Comparison of ENCODE assay signal across 17 cellular contexts in the genomic region with DNA sequence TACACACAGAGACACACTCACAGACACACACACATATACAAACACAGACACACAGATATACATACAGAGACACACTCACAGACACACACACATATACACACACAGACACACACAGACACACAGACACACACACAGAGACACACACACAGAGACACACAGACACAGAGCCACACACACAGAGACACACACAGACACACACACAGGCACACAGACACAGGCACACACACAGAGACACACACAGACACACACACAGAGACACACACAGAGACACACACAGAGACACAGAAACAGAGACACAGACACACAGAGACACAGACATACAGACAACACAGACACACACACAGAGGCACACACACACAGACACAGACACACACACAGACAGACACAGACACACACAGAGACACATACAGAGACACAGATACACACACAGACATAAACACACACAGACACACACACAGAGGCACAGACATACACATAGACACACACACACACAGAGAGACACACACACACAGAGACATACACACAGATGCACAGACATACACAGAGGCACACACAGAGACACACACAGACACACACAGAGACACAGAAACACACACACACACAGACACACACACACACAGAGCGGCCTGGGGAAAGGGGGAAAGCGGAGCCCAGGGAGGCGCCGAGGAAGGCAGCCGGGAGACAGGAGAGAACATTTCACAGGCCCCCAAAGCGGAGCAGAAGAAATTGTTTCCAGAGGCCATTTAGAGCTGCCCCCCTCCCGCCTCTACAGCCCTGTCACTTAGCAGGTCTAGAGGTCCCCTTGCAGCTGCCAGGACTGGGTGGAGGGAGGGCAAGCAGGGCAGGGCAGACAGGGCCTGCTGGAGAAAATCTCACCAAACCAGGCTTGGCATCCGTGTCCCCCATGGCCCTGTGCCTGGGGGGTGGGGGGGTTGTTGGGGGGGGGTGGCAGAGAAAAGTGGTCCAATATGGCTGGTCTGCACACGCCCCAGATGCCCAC. TPM values are rescaled to one million over a fixed set of nuclear protein-coding genes. Genes with fewer than 3 reads are reported as not detected.
DNase-seq lines count a peak whose midpoint lies in the region; ATAC-seq and TF ChIP-seq lines count a peak whose summit lies in the region.
"Had no signal": no experiment of that assay in that cellular context is flagged by ENCODE, and none has a peak within 500 bp of the region (broad histone marks: within the 10 kb centered on the region; RNA-seq: fewer than 3 reads in every experiment).

No MANE protein-coding gene starts in this region.

- no peak overlapping the region for H3K4me3 ChIP-seq in GM23338
- H3K4me3 ChIP-seq: HAP-1 had no signal

- H3K36me3 ChIP-seq in GM23338 (ENCODE audit: insufficient read depth), result no peaks in the 10 kb centered on the region
- H3K36me3 ChIP-seq: HAP-1 had no signal

- H4K20me1 ChIP-seq in GM23338 (replicated peaks; ENCODE audit: insufficient read depth), result no peaks in the 10 kb centered on the region

- DNase-seq in GM23338 (ENCODE audit: low spot score), result no peak
- peak; percentile 1 for DNase-seq in SK-N-DZ (ENCODE audit: low spot score)
- DNase-seq in glutamatergic neuron, result peak; percentile 53
- no peak for DNase-seq in stimulated activated effector memory CD8-positive, alpha-beta T cell treated with anti-CD3 and anti-CD28 coated beads, Interleukin-12 subunit alpha, Interleukin-12 subunit beta, amount 100 ng/mL, for 72 hours (ENCODE audit: low spot score in 2 of 2)
- no peak for DNase-seq in kidney tubule cell (ENCODE audit: low spot score)
- DNase-seq: ACHN, AML-193, Caco-2, DMS153, NCI-H187 treated with DMSO at 0.1 percent for 48 hours, NCI-H69, PC-3 had no signal

- TF ChIP-seq CTCF in GM23338 (conservative IDR thresholded peaks at IDR 0.05; ENCODE audit: low read depth in 2 of 2), result no peak
- no peak for TF ChIP-seq CTCF in glutamatergic neuron (IDR thresholded peaks at IDR 0.05; ENCODE audit: partially characterized antibody, unreplicated experiment)

- no peaks in the 10 kb centered on the region for H3K27me3 ChIP-seq in GM23338 (ENCODE audit: insufficient read depth)

- H3K4me1 Mint-ChIP-seq in GM23338 (no peaks in the 10 kb centered on the region), glutamatergic neuron (ENCODE audit: low read depth, unreplicated experiment) (peaks cover 20% of the 10 kb centered on the region)
- no peaks in the 10 kb centered on the region for H3K4me1 Mint-ChIP-seq in stimulated activated effector memory CD8-positive, alpha-beta T cell treated with anti-CD3 and anti-CD28 coated beads, Interleukin-12 subunit alpha, Interleukin-12 subunit beta, amount 100 ng/mL, for 72 hours

- H3K79me2 ChIP-seq in GM23338 (replicated peaks; ENCODE audit: insufficient read depth), result no peaks in the 10 kb centered on the region

- ATAC-seq in GM23338 (peak; percentile 54), GM21717 (IDR thresholded peaks at IDR 0.05; ENCODE audit: unreplicated experiment) (no peak), GM18873 (IDR thresholded peaks at IDR 0.05; ENCODE audit: low FRiP score, unreplicated experiment) (no peak)
- peak; percentile 19 for ATAC-seq in stimulated activated effector memory CD8-positive, alpha-beta T cell treated with anti-CD3 and anti-CD28 coated beads, Interleukin-12 subunit alpha, Interleukin-12 subunit beta, amount 100 ng/mL, for 72 hours
- ATAC-seq: PC-3 had no signal

- H3K4me3 Mint-ChIP-seq in GM23338 (no peak overlapping the region), glutamatergic neuron (ENCODE audit: unreplicated experiment) (no peak overlapping the region)
- H3K4me3 Mint-ChIP-seq in stimulated activated effector memory CD8-positive, alpha-beta T cell treated with anti-CD3 and anti-CD28 coated beads, Interleukin-12 subunit alpha, Interleukin-12 subunit beta, amount 100 ng/mL, for 72 hours, result no peak overlapping the region
- H3K4me3 Mint-ChIP-seq: CD14-positive monocyte had no signal

- no peaks in the 10 kb centered on the region for H3F3A ChIP-seq in GM23338 (replicated peaks; ENCODE audit: low read depth)

- no peak overlapping the region for H3K4me2 ChIP-seq in GM23338

- no peak overlapping the region for H2AFZ ChIP-seq in GM23338

- H3K27me3 Mint-ChIP-seq in GM23338 (ENCODE audit: insufficient read depth, low read depth, poor library complexity), result no peaks in the 10 kb centered on the region
- peaks cover 2% of the 10 kb centered on the region for H3K27me3 Mint-ChIP-seq in glutamatergic neuron (ENCODE audit: unreplicated experiment)

- H3K4me1 ChIP-seq in GM23338 (ENCODE audit: insufficient read depth), result no peaks in the 10 kb centered on the region
- H3K4me1 ChIP-seq: Caco-2, HAP-1 had no signal

- H3K27ac Mint-ChIP-seq in GM23338 (no peak overlapping the region), glutamatergic neuron (ENCODE audit: unreplicated experiment) (no peak overlapping the region)
- H3K27ac Mint-ChIP-seq in stimulated activated effector memory CD8-positive, alpha-beta T cell treated with anti-CD3 and anti-CD28 coated beads, Interleukin-12 subunit alpha, Interleukin-12 subunit beta, amount 100 ng/mL, for 72 hours, result no peak overlapping the region
- H3K27ac Mint-ChIP-seq: CD14-positive monocyte had no signal

- H3K9me3 Mint-ChIP-seq in GM23338 (peaks cover 9% of the 10 kb centered on the region; the same call in 2 of the 3 replicates), glutamatergic neuron (ENCODE audit: unreplicated experiment) (peaks cover 3% of the 10 kb centered on the region)
- H3K9me3 Mint-ChIP-seq in stimulated activated effector memory CD8-positive, alpha-beta T cell treated with anti-CD3 and anti-CD28 coated beads, Interleukin-12 subunit alpha, Interleukin-12 subunit beta, amount 100 ng/mL, for 72 hours, result no peaks in the 10 kb centered on the region

- H3K36me3 Mint-ChIP-seq in GM23338 (ENCODE audit: low read depth) (no peaks in the 10 kb centered on the region), glutamatergic neuron (ENCODE audit: unreplicated experiment) (no peaks in the 10 kb centered on the region)
- H3K36me3 Mint-ChIP-seq in stimulated activated effector memory CD8-positive, alpha-beta T cell treated with anti-CD3 and anti-CD28 coated beads, Interleukin-12 subunit alpha, Interleukin-12 subunit beta, amount 100 ng/mL, for 72 hours, result no peaks in the 10 kb centered on the region
- H3K36me3 Mint-ChIP-seq: CD14-positive monocyte had no signal

- no peaks in the 10 kb centered on the region for H3K9me2 ChIP-seq in GM23338 (ENCODE audit: insufficient read depth)

- H3K27ac ChIP-seq in GM23338 (ENCODE audit: low read depth), result no peak overlapping the region

TF ChIP-seq in GM23338, 12 proteins besides CTCF, POLR2A, EP300 and RAD21 (continues in another document):
- no peak for TF ChIP-seq EZH2 (IDR thresholded peaks at IDR 0.05; ENCODE audit: low read depth, unreplicated experiment)
- no peak for TF ChIP-seq CREB1 (CRISPR knock-in tag; IDR thresholded peaks at IDR 0.05; ENCODE audit: low read depth)
- TF ChIP-seq EZH2phosphoT487 (IDR thresholded peaks at IDR 0.05; ENCODE audit: unreplicated experiment), result no peak
- no peak for TF ChIP-seq REST (IDR thresholded peaks at IDR 0.05; ENCODE audit: unreplicated experiment)
- no peak for TF ChIP-seq STAT1 (IDR thresholded peaks at IDR 0.05; ENCODE audit: unreplicated experiment)
- TF ChIP-seq POLR2AphosphoS5 (IDR thresholded peaks at IDR 0.05; ENCODE audit: low read depth), result no peak

RNA-seq across cellular contexts. Expression of gene SERPINA3, which starts 38.9 kb away (rescaled TPM):
- not detected in 2 replicates for total RNA-seq in GM23338 (2014; rRNA removed; shearing (Covaris generic))
- polyA plus RNA-seq in GM23338 (2016; fragmentation: Nextera tagmentation; extraction: Ambion mirVana), result not detected in 2 replicates
- polyA plus RNA-seq in SK-N-DZ (2014; cell fraction: cytosol; rRNA removed), result not detected in 2 replicates
- polyA plus RNA-seq in SK-N-DZ (2014; cell fraction: nucleus; rRNA removed), result not detected in 2 replicates
- total RNA-seq in glutamatergic neuron (ENCODE audit: unreplicated experiment), result not detected
- total RNA-seq: HT1080, PC-3 had no signal
- polyA plus RNA-seq: CD14-positive monocyte had no signal

Comparison
In these comparisons a context has a peak if more than half of its experiments do, and no peak if none do; other contexts are left out.
1. ATAC-seq: peak in GM23338 (single experiment) and stimulated activated effector memory CD8-positive, alpha-beta T cell treated with anti-CD3 and anti-CD28 coated beads, Interleukin-12 subunit alpha, Interleukin-12 subunit beta, amount 100 ng/mL, for 72 hours (single experiment); none in GM21717 (single experiment) and GM18873 (single experiment).
2. DNase-seq: peak in SK-N-DZ (single experiment) and glutamatergic neuron (single experiment); none in GM23338 (single experiment), stimulated activated effector memory CD8-positive, alpha-beta T cell treated with anti-CD3 and anti-CD28 coated beads, Interleukin-12 subunit alpha, Interleukin-12 subunit beta, amount 100 ng/mL, for 72 hours (0 of 2) and kidney tubule cell (single experiment).